In genomic region chr14:75660630-75661498, GRCh38 we compare ENCODE assay signal across 8 cellular contexts. TPM values are rescaled to one million over a fixed set of nuclear protein-coding genes. Genes with fewer than 3 reads are reported as not detected.
DNase-seq lines count a peak whose midpoint lies in the region; ATAC-seq lines count a peak whose summit lies in the region.

Gene ERG28 (minus strand): TSS chr14:75660876. CDS start chr14:75657502, 3,374 bp downstream.
Gene TTLL5 (plus strand): TSS chr14:75661246. CDS start chr14:75663150, 1,904 bp downstream.

- CTCF ChIA-PET in activated CD4-positive, alpha-beta T cell treated with anti-CD3 and anti-CD28 coated beads, Interleukin-2, amount 10 ng/mL, durations not matched to agents 7 days and 5 days (lab: Charles Lee) = interaction anchor here (0.6 to 2.1 kb wide), 7 partner anchors 10 to 352 kb away, joined by 3 to 7 read pairs (median 3); partner anchors contain the start of gene TGFB3

- ATAC-seq in GM19328 (IDR thresholded peaks at IDR 0.05; ENCODE audit: unreplicated experiment) = peak; percentile 95
- ATAC-seq in HG03520 (IDR thresholded peaks at IDR 0.05; ENCODE audit: unreplicated experiment) = peak; percentile 97
- peak; percentile 88 for ATAC-seq in left colon

- peaks cover 26% of the 10 kb centered on the region for H3K4me1 ChIP-seq in BLaER1

- peak within 1 kb of the TSS; percentile 93 for H3K27ac Mint-ChIP-seq in activated CD4-positive, alpha-beta T cell treated with anti-CD3 and anti-CD28 coated beads, Interleukin-2, amount 10 ng/mL, durations not matched to agents 7 days and 5 days

- H3K9me3 Mint-ChIP-seq in activated CD4-positive, alpha-beta T cell treated with anti-CD3 and anti-CD28 coated beads, Interleukin-2, amount 10 ng/mL, durations not matched to agents 7 days and 5 days = no peaks in the 10 kb centered on the region

- H3K4me1 Mint-ChIP-seq in activated CD4-positive, alpha-beta T cell treated with anti-CD3 and anti-CD28 coated beads, Interleukin-2, amount 10 ng/mL, durations not matched to agents 7 days and 5 days = peaks cover 40% of the 10 kb centered on the region

- peak within 1 kb of the TSS; percentile 81 for H3K9ac ChIP-seq in BLaER1

- peak within 1 kb of the TSS; percentile 64 for H3K27ac ChIP-seq in BLaER1

- peak within 1 kb of the TSS; percentile 100 for H3K4me3 Mint-ChIP-seq in activated CD4-positive, alpha-beta T cell treated with anti-CD3 and anti-CD28 coated beads, Interleukin-2, amount 10 ng/mL, durations not matched to agents 7 days and 5 days

- intact Hi-C loops in left colon (cut with DNase I, micrococcal nuclease) = no loop called here

- peak within 1 kb of the TSS; percentile 85 for H3K4me2 ChIP-seq in BLaER1

- H3K4me3 ChIP-seq in BLaER1 = peak within 1 kb of the TSS; percentile 100

- peaks cover 16% of the 10 kb centered on the region for H3K36me3 Mint-ChIP-seq in activated CD4-positive, alpha-beta T cell treated with anti-CD3 and anti-CD28 coated beads, Interleukin-2, amount 10 ng/mL, durations not matched to agents 7 days and 5 days (ENCODE audit: low read depth)

- DNase-seq in NCI-H69 (lab: John Stamatoyannopoulos, UW) (peak; percentile 100), cortex of kidney (lab: John Stamatoyannopoulos, UW) (peak; percentile 82), left colon (peak; percentile 97 to 98)
- DNase-seq in activated CD4-positive, alpha-beta T cell treated with anti-CD3 and anti-CD28 coated beads, Interleukin-2, amount 10 ng/mL, durations not matched to agents 7 days and 5 days = peak; percentile 98
- peak; percentile 98 for DNase-seq in stimulated activated CD4-positive, alpha-beta T cell treated with anti-CD3 and anti-CD28 coated beads, Interleukin-1b, Interleukin-23, amount 100 ng/mL, for 48 hours

- no peaks in the 10 kb centered on the region for H3K27me3 ChIP-seq in BLaER1

- no peaks in the 10 kb centered on the region for H3K27me3 Mint-ChIP-seq in activated CD4-positive, alpha-beta T cell treated with anti-CD3 and anti-CD28 coated beads, Interleukin-2, amount 10 ng/mL, durations not matched to agents 7 days and 5 days

- H4K20me1 ChIP-seq in BLaER1 = no peaks in the 10 kb centered on the region

- POLR2A ChIA-PET in activated CD4-positive, alpha-beta T cell treated with anti-CD3 and anti-CD28 coated beads, Interleukin-2, amount 10 ng/mL, durations not matched to agents 7 days and 5 days (lab: Charles Lee) = interaction anchor here (0.7 kb wide), 1 partner anchor 172 kb away, joined by 3 read pairs; no protein-coding TSS in a partner anchor

- H3K9me3 ChIP-seq in BLaER1 = no peaks in the 10 kb centered on the region

- peaks cover 43% of the 10 kb centered on the region for H3K36me3 ChIP-seq in BLaER1

RNA-seq across cellular contexts. Expression of gene ERG28, which starts in this region (rescaled TPM):
- total RNA-seq in activated CD4-positive, alpha-beta T cell treated with anti-CD3 and anti-CD28 coated beads, Interleukin-2, amount 10 ng/mL, durations not matched to agents 7 days and 5 days = 10 to 100 TPM; 17.3 to 21.5 TPM
- 10 to 100 TPM; 16.2 to 27.7 TPM for total RNA-seq in left colon

RNA-seq across cellular contexts. Expression of gene TTLL5, which starts in this region (rescaled TPM):
- total RNA-seq in activated CD4-positive, alpha-beta T cell treated with anti-CD3 and anti-CD28 coated beads, Interleukin-2, amount 10 ng/mL, durations not matched to agents 7 days and 5 days = 10 to 100 TPM; 33.3 to 43.3 TPM
- 10 to 100 TPM; 25.9 to 34.1 TPM for total RNA-seq in left colon

Comparison
In these comparisons a context has a peak if more than half of its experiments do, and no peak if none do; other contexts are left out.
1. Peak in every context shown above with its lines: DNase-seq, ATAC-seq, H3K4me3 ChIP-seq and H3K27ac ChIP-seq.